Comparison of ENCODE assay signal across 7 cellular contexts in the genomic region with DNA sequence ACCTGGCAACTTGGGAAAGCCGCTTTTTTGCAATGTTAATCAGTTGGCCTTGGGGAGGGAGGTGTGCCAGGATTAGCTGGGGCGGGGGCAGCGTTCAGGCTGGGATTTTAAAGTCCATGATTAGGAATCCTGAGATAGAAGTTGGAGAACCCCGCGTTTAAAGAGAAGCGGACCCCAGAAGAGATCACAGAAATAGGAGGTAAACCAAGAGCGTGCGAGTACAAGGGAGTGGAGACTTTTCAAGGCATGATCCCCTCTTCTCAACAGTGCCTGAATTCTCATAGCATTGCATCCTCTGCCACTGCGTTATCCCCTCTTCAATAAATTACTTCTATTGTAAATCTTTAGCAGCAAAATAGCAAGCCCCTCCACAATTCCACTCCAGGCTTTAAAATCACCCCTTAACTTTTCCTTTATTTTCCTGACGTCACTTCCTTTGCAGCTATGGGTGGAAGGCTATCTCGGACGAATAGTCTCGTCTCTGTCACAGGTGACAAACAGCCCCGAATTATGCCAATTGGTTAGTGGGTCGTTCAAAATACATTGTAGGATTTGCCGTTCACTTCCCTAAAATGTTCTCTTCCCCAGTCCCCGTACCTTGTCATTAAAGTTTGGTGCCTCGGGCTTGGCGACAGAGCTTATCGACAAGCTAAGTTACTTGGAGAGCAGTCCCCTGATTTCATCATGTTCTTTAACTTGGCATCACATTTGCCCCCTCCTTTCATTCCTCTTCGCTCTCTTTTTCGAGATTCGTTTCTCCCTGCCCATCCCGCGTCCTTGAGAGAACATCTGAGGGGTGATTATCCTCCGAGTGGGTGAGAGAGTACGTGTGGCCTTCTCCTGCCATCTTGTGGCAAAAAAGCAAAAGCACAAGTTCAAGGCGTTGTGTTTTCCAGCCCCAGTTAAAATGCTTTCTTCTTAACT. TPM values are rescaled to one million over a fixed set of nuclear protein-coding genes. Genes with fewer than 3 reads are reported as not detected.
DNase-seq lines count a peak whose midpoint lies in the region; ATAC-seq and TF ChIP-seq lines count a peak whose summit lies in the region.

No MANE protein-coding gene starts in this region.

- CTCF ChIA-PET in SK-N-SH (lab: Yijun Ruan, JAX) = interaction anchor here (0.7 to 5.7 kb wide), 25 partner anchors 10 to 1311 kb away, joined by 3 to 79 read pairs (median 4); a partner anchor contains a TSS

- intact Hi-C loops in left cardiac atrium (cut with DNase I) = loop anchor here (2.0 to 10.0 kb wide), 5 partner anchors 56 to 710 kb away; a partner anchor contains a TSS

- H3K4me3 ChIP-seq in NB4 (ENCODE audit: low read depth, low read length) = peak overlapping the region; percentile 93
- H3K4me3 ChIP-seq in SK-N-SH (ENCODE audit: low read depth in 2 of 2, low read length in 1 of 2) = peak overlapping the region; percentile 75 to 93
- peak overlapping the region; percentile 80 for H3K4me3 ChIP-seq in parathyroid adenoma (ENCODE audit: low read depth, low read length)

- no peak for TF ChIP-seq EP300 in SK-N-SH (IDR thresholded peaks at IDR 0.05; ENCODE audit: borderline replicate concordance in 1 of 2, low read depth in 1 of 2, low read length in 1 of 2)

- no peaks in the 10 kb centered on the region for H4K20me1 ChIP-seq in SK-N-SH (ENCODE audit: insufficient read depth)

- ATAC-seq in left cardiac atrium (peak; percentile 76 to 78), GM21423 (IDR thresholded peaks at IDR 0.05; ENCODE audit: unreplicated experiment) (no peak)

- H3K27me3 ChIP-seq in SK-N-SH (ENCODE audit: insufficient read depth) (no peaks in the 10 kb centered on the region), parathyroid adenoma (ENCODE audit: control insufficient read depth, insufficient read depth, low read length) (no peaks in the 10 kb centered on the region)

- peak overlapping the region; percentile 98 for H3K4me2 ChIP-seq in SK-N-SH
- peak overlapping the region; percentile 77 for H3K4me2 ChIP-seq in parathyroid adenoma (ENCODE audit: low read length)

- peaks cover 43% of the 10 kb centered on the region for H3F3A ChIP-seq in SK-N-SH (replicated peaks; ENCODE audit: insufficient read depth)

- POLR2A ChIA-PET in SK-N-SH (lab: Yijun Ruan, JAX) = interaction anchor here (0.6 to 6.8 kb wide), 12 partner anchors 23 to 1610 kb away, joined by 3 to 218 read pairs (median 34); a partner anchor contains a TSS

- peak; percentile 35 for TF ChIP-seq POLR2A in NB4 (IDR thresholded peaks at IDR 0.05; ENCODE audit: extremely low read depth, insufficient read length)

- H3K79me2 ChIP-seq in SK-N-SH (ENCODE audit: insufficient read depth) (peaks cover 16% of the 10 kb centered on the region; the same call in 1 of the 2 replicates), parathyroid adenoma (no peaks in the 10 kb centered on the region)

- peaks cover 4 to 6% of the 10 kb centered on the region in 2 experiments; a peak in 3 of 4 replicates for H3K4me1 ChIP-seq in SK-N-SH (ENCODE audit: control insufficient read depth in 1 of 2, insufficient read depth in 2 of 2, low read depth in 1 of 2, low read length in 1 of 2)
- H3K4me1 ChIP-seq in parathyroid adenoma = no peaks in the 10 kb centered on the region

- H3K9ac ChIP-seq in SK-N-SH (peak overlapping the region; percentile 94), parathyroid adenoma (no peak overlapping the region)

- H2AFZ ChIP-seq in SK-N-SH (ENCODE audit: low read depth) (peak overlapping the region; percentile 78), parathyroid adenoma (peak overlapping the region; percentile 80)

- no peaks in the 10 kb centered on the region for H3K9me2 ChIP-seq in SK-N-SH

- H3K9me3 ChIP-seq in SK-N-SH (no peaks in the 10 kb centered on the region), parathyroid adenoma (ENCODE audit: control insufficient read depth, low read length) (no peaks in the 10 kb centered on the region)

- peak; percentile 93 for TF ChIP-seq RAD21 in SK-N-SH (IDR thresholded peaks at IDR 0.05; ENCODE audit: low read length)

- TF ChIP-seq CTCF in GM12872 (IDR thresholded peaks at IDR 0.05; ENCODE audit: insufficient read depth, low read depth, low read length) (peak; percentile 78), NB4 (IDR thresholded peaks at IDR 0.05; ENCODE audit: low read depth, low read length) (peak; percentile 69), SK-N-SH (IDR thresholded peaks at IDR 0.05) (peak; percentile 89), parathyroid adenoma (IDR thresholded peaks at IDR 0.05) (peak; percentile 87)

- peak; percentile 94 for DNase-seq in NB4 (ENCODE audit: low read depth)
- peak; percentile 64 for DNase-seq in SK-N-SH
- DNase-seq in left cardiac atrium = peak; percentile 55

- peak overlapping the region; percentile 84 to 94 for H3K27ac ChIP-seq in SK-N-SH (ENCODE audit: low read depth in 2 of 2, low read length in 1 of 2)
- H3K27ac ChIP-seq in angular gyrus (ENCODE audit: low read depth, low read length) = peak overlapping the region; percentile 87
- H3K27ac ChIP-seq in parathyroid adenoma = peak overlapping the region; percentile 76

- H3K36me3 ChIP-seq in SK-N-SH (replicated peaks in 1 of 2; ENCODE audit: control insufficient read depth in 1 of 2, insufficient read depth in 2 of 2, low read length in 1 of 2) = no peaks in the 10 kb centered on the region
- H3K36me3 ChIP-seq in parathyroid adenoma (ENCODE audit: control insufficient read depth, insufficient read depth, low read length) = no peaks in the 10 kb centered on the region

- 1% methylated on average over 28 of the region's 28 CpGs for WGBS in SK-N-SH (ENCODE audit: low lambda C conversion rate)

TF ChIP-seq in SK-N-SH, 30 proteins besides CTCF, POLR2A, EP300 and RAD21 (continues in another document):
- TF ChIP-seq RFX5 (IDR thresholded peaks at IDR 0.05; ENCODE audit: low read length) = peak; percentile 77
- peak; percentile 59; the same call in 1 of the 2 replicates for TF ChIP-seq RCOR1 (IDR thresholded peaks at IDR 0.05; ENCODE audit: low read length)
- TF ChIP-seq TCF12 (IDR thresholded peaks at IDR 0.05) = no peak
- TF ChIP-seq TEAD4 (IDR thresholded peaks at IDR 0.05; ENCODE audit: borderline replicate concordance, insufficient read depth) = 0 out of 2 replicates have a peak, but pooled peaks have one; percentile 7
- TF ChIP-seq MXI1 (IDR thresholded peaks at IDR 0.05; ENCODE audit: low read depth, low read length) = peak; percentile 44; the same call in 1 of the 2 replicates
- peak; percentile 3; the same call in 1 of the 2 replicates for TF ChIP-seq POLR2AphosphoS5 (IDR thresholded peaks at IDR 0.05; ENCODE audit: low read depth, low read length)
- TF ChIP-seq SIN3A (IDR thresholded peaks at IDR 0.05; ENCODE audit: borderline replicate concordance, low read depth, low read length) = no peak
- TF ChIP-seq GATA2 (CRISPR knock-in tag; IDR thresholded peaks at IDR 0.05) = no peak
- no peak for TF ChIP-seq FOSL2 (IDR thresholded peaks at IDR 0.05; ENCODE audit: borderline replicate concordance, low read depth)
- TF ChIP-seq GABPA (IDR thresholded peaks at IDR 0.05; ENCODE audit: low read depth) = peak; percentile 70
- no peak for TF ChIP-seq RXRA (IDR thresholded peaks at IDR 0.05; ENCODE audit: borderline replicate concordance, low read depth)
- TF ChIP-seq, protein P1, sequence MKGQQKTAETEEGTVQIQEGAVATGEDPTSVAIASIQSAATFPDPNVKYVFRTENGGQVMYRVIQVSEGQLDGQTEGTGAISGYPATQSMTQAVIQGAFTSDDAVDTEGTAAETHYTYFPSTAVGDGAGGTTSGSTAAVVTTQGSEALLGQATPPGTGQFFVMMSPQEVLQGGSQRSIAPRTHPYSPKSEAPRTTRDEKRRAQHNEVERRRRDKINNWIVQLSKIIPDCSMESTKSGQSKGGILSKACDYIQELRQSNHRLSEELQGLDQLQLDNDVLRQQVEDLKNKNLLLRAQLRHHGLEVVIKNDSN (IDR thresholded peaks at IDR 0.05; ENCODE audit: borderline replicate concordance, low read depth) = no peak
- TF ChIP-seq CHD2 (IDR thresholded peaks at IDR 0.05; ENCODE audit: low read length, partially characterized antibody) = no peak
- peak; percentile 74 for TF ChIP-seq SMC3 (IDR thresholded peaks at IDR 0.05; ENCODE audit: low read depth, low read length)
- no peak for TF ChIP-seq MEF2A (IDR thresholded peaks at IDR 0.05; ENCODE audit: borderline replicate concordance, low read depth)
- TF ChIP-seq ELF1 (IDR thresholded peaks at IDR 0.05) = no peak
- TF ChIP-seq, protein P2, sequence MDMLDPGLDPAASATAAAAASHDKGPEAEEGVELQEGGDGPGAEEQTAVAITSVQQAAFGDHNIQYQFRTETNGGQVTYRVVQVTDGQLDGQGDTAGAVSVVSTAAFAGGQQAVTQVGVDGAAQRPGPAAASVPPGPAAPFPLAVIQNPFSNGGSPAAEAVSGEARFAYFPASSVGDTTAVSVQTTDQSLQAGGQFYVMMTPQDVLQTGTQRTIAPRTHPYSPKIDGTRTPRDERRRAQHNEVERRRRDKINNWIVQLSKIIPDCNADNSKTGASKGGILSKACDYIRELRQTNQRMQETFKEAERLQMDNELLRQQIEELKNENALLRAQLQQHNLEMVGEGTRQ (IDR thresholded peaks at IDR 0.05; ENCODE audit: borderline replicate concordance, low read depth, low read length) = no peak
- no peak for TF ChIP-seq JUND (IDR thresholded peaks at IDR 0.05)
- TF ChIP-seq, protein P3, sequence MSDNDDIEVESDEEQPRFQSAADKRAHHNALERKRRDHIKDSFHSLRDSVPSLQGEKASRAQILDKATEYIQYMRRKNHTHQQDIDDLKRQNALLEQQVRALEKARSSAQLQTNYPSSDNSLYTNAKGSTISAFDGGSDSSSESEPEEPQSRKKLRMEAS (IDR thresholded peaks at IDR 0.05; ENCODE audit: low read depth) = no peak
- no peak for TF ChIP-seq NRF1 (IDR thresholded peaks at IDR 0.05; ENCODE audit: low read depth, low read length)
- no peak for TF ChIP-seq FOXM1 (IDR thresholded peaks at IDR 0.05; ENCODE audit: low read depth)
- TF ChIP-seq YY1 (IDR thresholded peaks at IDR 0.05; ENCODE audit: low read depth) = no peak

RNA-seq across cellular contexts. Expression of a gene that starts 17.1 kb away (rescaled TPM):
- polyA plus RNA-seq in SK-N-SH (2012; rRNA removed) = not detected in 2 replicates
- polyA plus RNA-seq in SK-N-SH (2012; cell fraction: cytosol; rRNA removed) = not detected in 2 replicates
- not detected in 2 replicates for polyA plus RNA-seq in SK-N-SH (2012; cell fraction: nucleus; rRNA removed)
- not detected for total RNA-seq in left cardiac atrium
